1 cellular context compared by ENCODE assay signal in the genomic region with DNA sequence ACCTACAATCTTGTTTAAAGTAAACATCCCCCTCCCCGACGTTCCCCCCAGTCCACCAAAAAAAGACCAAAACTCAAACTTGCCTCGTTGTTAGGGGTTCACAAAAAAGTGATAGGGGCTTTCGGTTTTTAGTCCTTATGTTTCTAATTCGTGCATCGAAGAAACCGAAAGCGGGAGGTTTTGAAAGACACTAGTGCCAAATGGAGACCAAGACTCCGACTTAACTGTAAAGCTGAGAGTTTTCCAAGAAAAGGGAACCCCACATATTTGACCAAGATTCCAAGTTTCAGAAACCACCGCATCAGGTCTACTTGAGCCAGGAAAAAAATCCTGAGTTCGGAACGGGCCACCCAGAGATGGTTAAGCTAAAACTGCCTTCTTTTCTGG.
TF ChIP-seq lines count a peak whose summit lies in the region.

No MANE protein-coding gene starts in this region.

TF ChIP-seq in HepG2, 621 proteins besides CTCF, POLR2A, EP300 and RAD21:
- TF ChIP-seq TCF12 (IDR thresholded peaks at IDR 0.05) (no peak), TCF12 (CRISPR knock-in tag; IDR thresholded peaks at IDR 0.05) (no peak), ZNF333 (CRISPR knock-in tag; IDR thresholded peaks at IDR 0.05; ENCODE audit: borderline replicate concordance) (0 out of 2 replicates have a peak, but pooled peaks have one; percentile 2), ZNF772 (CRISPR knock-in tag; IDR thresholded peaks at IDR 0.05) (no peak), ZSCAN25 (CRISPR knock-in tag; IDR thresholded peaks at IDR 0.05) (no peak), WIZ (CRISPR knock-in tag; IDR thresholded peaks at IDR 0.05) (no peak), YEATS2 (CRISPR knock-in tag; IDR thresholded peaks at IDR 0.05; ENCODE audit: borderline replicate concordance) (no peak), HOXA5 (CRISPR knock-in tag; IDR thresholded peaks at IDR 0.05) (no peak)
- TF ChIP-seq, protein P1, sequence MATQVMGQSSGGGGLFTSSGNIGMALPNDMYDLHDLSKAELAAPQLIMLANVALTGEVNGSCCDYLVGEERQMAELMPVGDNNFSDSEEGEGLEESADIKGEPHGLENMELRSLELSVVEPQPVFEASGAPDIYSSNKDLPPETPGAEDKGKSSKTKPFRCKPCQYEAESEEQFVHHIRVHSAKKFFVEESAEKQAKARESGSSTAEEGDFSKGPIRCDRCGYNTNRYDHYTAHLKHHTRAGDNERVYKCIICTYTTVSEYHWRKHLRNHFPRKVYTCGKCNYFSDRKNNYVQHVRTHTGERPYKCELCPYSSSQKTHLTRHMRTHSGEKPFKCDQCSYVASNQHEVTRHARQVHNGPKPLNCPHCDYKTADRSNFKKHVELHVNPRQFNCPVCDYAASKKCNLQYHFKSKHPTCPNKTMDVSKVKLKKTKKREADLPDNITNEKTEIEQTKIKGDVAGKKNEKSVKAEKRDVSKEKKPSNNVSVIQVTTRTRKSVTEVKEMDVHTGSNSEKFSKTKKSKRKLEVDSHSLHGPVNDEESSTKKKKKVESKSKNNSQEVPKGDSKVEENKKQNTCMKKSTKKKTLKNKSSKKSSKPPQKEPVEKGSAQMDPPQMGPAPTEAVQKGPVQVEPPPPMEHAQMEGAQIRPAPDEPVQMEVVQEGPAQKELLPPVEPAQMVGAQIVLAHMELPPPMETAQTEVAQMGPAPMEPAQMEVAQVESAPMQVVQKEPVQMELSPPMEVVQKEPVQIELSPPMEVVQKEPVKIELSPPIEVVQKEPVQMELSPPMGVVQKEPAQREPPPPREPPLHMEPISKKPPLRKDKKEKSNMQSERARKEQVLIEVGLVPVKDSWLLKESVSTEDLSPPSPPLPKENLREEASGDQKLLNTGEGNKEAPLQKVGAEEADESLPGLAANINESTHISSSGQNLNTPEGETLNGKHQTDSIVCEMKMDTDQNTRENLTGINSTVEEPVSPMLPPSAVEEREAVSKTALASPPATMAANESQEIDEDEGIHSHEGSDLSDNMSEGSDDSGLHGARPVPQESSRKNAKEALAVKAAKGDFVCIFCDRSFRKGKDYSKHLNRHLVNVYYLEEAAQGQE (IDR thresholded peaks at IDR 0.05; ENCODE audit: borderline replicate concordance in 1 of 2, low read depth in 1 of 2, low read length in 2 of 2) = no peak
